ENCODE assay signal across 6 cellular contexts in the genomic region with DNA sequence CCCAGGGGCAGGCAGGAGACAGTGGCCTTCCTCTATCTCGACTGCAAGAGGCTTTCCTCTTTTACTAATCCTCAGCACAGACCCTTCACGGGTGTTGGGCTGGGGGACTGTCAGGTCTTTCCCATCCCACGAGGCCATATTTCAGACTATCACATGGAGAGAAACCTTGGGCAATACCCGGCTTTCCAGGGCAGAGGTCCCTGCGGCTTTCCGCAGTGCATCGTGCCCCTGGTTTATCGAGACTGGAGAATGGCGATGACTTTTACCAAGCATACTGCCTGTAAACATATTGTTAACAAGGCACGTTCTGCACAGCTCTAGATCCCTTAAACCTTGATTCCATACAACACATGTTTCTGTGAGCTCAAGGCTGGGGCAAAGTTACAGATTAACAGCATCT. TPM values are rescaled to one million over a fixed set of nuclear protein-coding genes. Genes with fewer than 3 reads are reported as not detected.
DNase-seq lines count a peak whose midpoint lies in the region; ATAC-seq, FAIRE-seq and TF ChIP-seq lines count a peak whose summit lies in the region.
"Not testable (repeated sequence)": the region's sequence is repeated elsewhere in the genome, so short reads cannot be mapped to it uniquely, and the experiment has no call there.
"Had no signal": no experiment of that assay in that cellular context is flagged by ENCODE, and none has a peak within 500 bp of the region (broad histone marks: within the 10 kb centered on the region; RNA-seq: fewer than 3 reads in every experiment).

No MANE protein-coding gene starts in this region.

- POLR2A ChIA-PET in OCI-LY7 (lab: Charles Lee): not testable (repeated sequence)
- POLR2A ChIA-PET in HepG2 (lab: Yijun Ruan, JAX): interaction anchor here (1.2 kb wide), 1 partner anchor 36 kb away, joined by 3 read pairs; no protein-coding TSS in a partner anchor

- peak overlapping the region; percentile 92 for H3K4me3 Mint-ChIP-seq in activated T-helper 2 cell treated with anti-CD3 and anti-CD28 coated beads, Interferon-gamma antibody, Interleukin-2, Interleukin-4, amounts not matched to agents 10 μg/mL and 5 μg/mL and 100 μg/mL, durations not matched to agents 14 hours and 24 hours and 36 hours (ENCODE audit: low read depth)
- peak overlapping the region; percentile 99 for H3K4me3 Mint-ChIP-seq in type B pancreatic cell

- FAIRE-seq in HepG2 (lab: Jason Lieb, UNC): peak; percentile 51

- not testable (repeated sequence) for ATAC-seq in HepG2

- in situ Hi-C loops in HepG2 (cut with HindIII; ENCODE audit: extremely low pct_ligation_motif_present, low pct_unique_long_range_greater_than_20kb): not testable (repeated sequence)

- not testable (repeated sequence) for H3K4me2 ChIP-seq in OCI-LY7 (ENCODE audit: low read length)
- H3K4me2 ChIP-seq in HepG2 (ENCODE audit: low read depth, low read length): 0 out of 2 replicates have a peak overlapping the region, but pooled peaks have one; percentile 8

- H3K36me3 ChIP-seq in OCI-LY7 (ENCODE audit: insufficient read depth, low read length): peaks cover 27% of the 10 kb centered on the region; the same call in 1 of the 2 replicates
- peaks cover 25 to 34% of the 10 kb centered on the region in 2 experiments for H3K36me3 ChIP-seq in HepG2 (replicated peaks in 1 of 2; ENCODE audit: control insufficient read depth in 1 of 2, insufficient read depth in 2 of 2, low read length in 2 of 2)

- TF ChIP-seq CTCF in OCI-LY7 (conservative IDR thresholded peaks at IDR 0.05; ENCODE audit: low read length); HepG2 (CRISPR knock-in tag; IDR thresholded peaks at IDR 0.05); type B pancreatic cell (conservative IDR thresholded peaks at IDR 0.05): not testable (repeated sequence)

- TSS peak; percentile 58 for BruUV-seq in OCI-LY7 (replicated peaks; lab: Mats Ljungman, UMichigan)
- TSS peak; percentile 52 for BruUV-seq in HepG2 (replicated peaks; lab: Mats Ljungman, UMichigan)

- H3K27ac Mint-ChIP-seq in activated T-helper 2 cell treated with anti-CD3 and anti-CD28 coated beads, Interferon-gamma antibody, Interleukin-2, Interleukin-4, amounts not matched to agents 10 μg/mL and 5 μg/mL and 100 μg/mL, durations not matched to agents 14 hours and 24 hours and 36 hours; type B pancreatic cell: not testable (repeated sequence)

- H3K4me1 Mint-ChIP-seq in activated T-helper 2 cell treated with anti-CD3 and anti-CD28 coated beads, Interferon-gamma antibody, Interleukin-2, Interleukin-4, amounts not matched to agents 10 μg/mL and 5 μg/mL and 100 μg/mL, durations not matched to agents 14 hours and 24 hours and 36 hours (ENCODE audit: low read depth): not testable (repeated sequence)
- peaks cover 19% of the 10 kb centered on the region for H3K4me1 Mint-ChIP-seq in type B pancreatic cell (ENCODE audit: unreplicated experiment)

- not testable (repeated sequence) for H3K27me3 Mint-ChIP-seq in activated T-helper 2 cell treated with anti-CD3 and anti-CD28 coated beads, Interferon-gamma antibody, Interleukin-2, Interleukin-4, amounts not matched to agents 10 μg/mL and 5 μg/mL and 100 μg/mL, durations not matched to agents 14 hours and 24 hours and 36 hours (ENCODE audit: low read depth); type B pancreatic cell

- not testable (repeated sequence) for H3K4me3 ChIP-seq in OCI-LY7 (ENCODE audit: low read depth, low read length, poor library complexity, severe bottlenecking); HepG2 (replicated peaks in 1 of 3; ENCODE audit: insufficient read depth in 1 of 3, low read depth in 2 of 3, low read length in 3 of 3)

- TF ChIP-seq EP300 in HepG2 (IDR thresholded peaks at IDR 0.05; ENCODE audit: low read depth in 2 of 2, low read length in 2 of 2); HepG2 (CRISPR knock-in tag; IDR thresholded peaks at IDR 0.05; ENCODE audit: borderline replicate concordance): not testable (repeated sequence)

- CTCF ChIA-PET in OCI-LY7 (lab: Charles Lee; ENCODE audit: unreplicated experiment): interaction anchor here (0.5 kb wide), 1 partner anchor 63 kb away, joined by 3 read pairs; no protein-coding TSS in a partner anchor
- CTCF ChIA-PET in HepG2 (lab: Yijun Ruan, JAX; ENCODE audit: low intra/inter-chr PET ratio, low total read pairs): not testable (repeated sequence)

- H3K9me3 ChIP-seq in OCI-LY7 (ENCODE audit: low read length); HepG2 (ENCODE audit: low read length): not testable (repeated sequence)

- not testable (repeated sequence) for H3K9ac ChIP-seq in HepG2 (ENCODE audit: insufficient read depth, low read depth, low read length)

- H3K36me3 Mint-ChIP-seq in activated T-helper 2 cell treated with anti-CD3 and anti-CD28 coated beads, Interferon-gamma antibody, Interleukin-2, Interleukin-4, amounts not matched to agents 10 μg/mL and 5 μg/mL and 100 μg/mL, durations not matched to agents 14 hours and 24 hours and 36 hours (ENCODE audit: low read depth): peaks cover 14% of the 10 kb centered on the region
- H3K36me3 Mint-ChIP-seq in type B pancreatic cell: not testable (repeated sequence)

- H3K9me3 Mint-ChIP-seq in activated T-helper 2 cell treated with anti-CD3 and anti-CD28 coated beads, Interferon-gamma antibody, Interleukin-2, Interleukin-4, amounts not matched to agents 10 μg/mL and 5 μg/mL and 100 μg/mL, durations not matched to agents 14 hours and 24 hours and 36 hours; type B pancreatic cell: not testable (repeated sequence)

- intact Hi-C loops in OCI-LY7 (cut with micrococcal nuclease; ENCODE audit: unreplicated experiment); activated T-helper 2 cell treated with anti-CD3 and anti-CD28 coated beads, Interferon-gamma antibody, Interleukin-2, Interleukin-4, amounts not matched to agents 10 μg/mL and 5 μg/mL and 100 μg/mL, durations not matched to agents 14 hours and 24 hours and 36 hours (cut with micrococcal nuclease); HepG2 (cut with micrococcal nuclease; ENCODE audit: unreplicated experiment): not testable (repeated sequence)

- not testable (repeated sequence) for H3K27ac ChIP-seq in OCI-LY7 (ENCODE audit: low read depth, low read length, poor library complexity, severe bottlenecking); HepG2 (ENCODE audit: extremely low read length, insufficient read depth, low read length)

- not testable (repeated sequence) for TF ChIP-seq RAD21 in HepG2 (CRISPR knock-in tag; IDR thresholded peaks at IDR 0.05)

- peaks cover 11% of the 10 kb centered on the region for H3K4me1 ChIP-seq in OCI-LY7 (ENCODE audit: insufficient read depth, low read length, poor library complexity, severe bottlenecking)
- peaks cover 31% of the 10 kb centered on the region for H3K4me1 ChIP-seq in HepG2 (ENCODE audit: insufficient read depth, low read length)

- H4K20me1 ChIP-seq in OCI-LY7 (ENCODE audit: insufficient read depth, low read length); HepG2 (ENCODE audit: insufficient read depth, low read length): not testable (repeated sequence)

- not testable (repeated sequence) for H2AFZ ChIP-seq in OCI-LY7 (ENCODE audit: low read length); HepG2 (ENCODE audit: low read length)

- peaks cover 13% of the 10 kb centered on the region; the same call in 1 of the 2 replicates for H3K79me2 ChIP-seq in OCI-LY7 (ENCODE audit: insufficient read depth, low read depth, low read length)
- H3K79me2 ChIP-seq in HepG2 (ENCODE audit: insufficient read depth, low read length): peaks cover 17% of the 10 kb centered on the region

- H3K9me2 ChIP-seq in OCI-LY7 (ENCODE audit: insufficient read depth, low read length): not testable (repeated sequence)

- TF ChIP-seq POLR2A in HepG2 (IDR thresholded peaks at IDR 0.05; ENCODE audit: insufficient read depth in 1 of 2, low read depth in 2 of 2, low read length in 2 of 2): not testable (repeated sequence)

- DNase-seq in OCI-LY7 (ENCODE audit: low spot score); activated T-helper 2 cell treated with anti-CD3 and anti-CD28 coated beads, Interferon-gamma antibody, Interleukin-2, Interleukin-4, amounts not matched to agents 10 μg/mL and 5 μg/mL and 100 μg/mL, durations not matched to agents 14 hours and 24 hours and 36 hours (ENCODE audit: low spot score); HepG2 (ENCODE audit: low spot score); type B pancreatic cell (ENCODE audit: extremely low spot score, unreplicated experiment): not testable (repeated sequence)

- 84% methylated on average over 10 of the region's 10 CpGs for WGBS in HepG2 (ENCODE audit: low lambda C conversion rate)

- H3K27me3 ChIP-seq in HepG2 (ENCODE audit: control insufficient read depth in 1 of 2, insufficient read depth in 2 of 2, low read length in 2 of 2): not testable (repeated sequence)

RNA-seq across cellular contexts. Expression of gene RTEL1, which starts 2.1 kb away (rescaled TPM):
- total RNA-seq in OCI-LY7 (2014; rRNA removed; shearing (Covaris generic)): 20.0 and 22.5 TPM in 2 replicates
- total RNA-seq in OCI-LY7 (2022) (47.2 and 55.0 TPM in 2 replicates), HepG2 (2016; rRNA removed; fragmentation: Illumina TruSeq; extraction: Trizol) (10.9 and 21.8 TPM in 2 replicates), type B pancreatic cell (ENCODE audit: low replicate concordance) (20.7 and 39.2 TPM in 2 replicates)
- total RNA-seq in activated T-helper 2 cell treated with anti-CD3 and anti-CD28 coated beads, Interferon-gamma antibody, Interleukin-2, Interleukin-4, amounts not matched to agents 10 μg/mL and 5 μg/mL and 100 μg/mL, durations not matched to agents 14 hours and 24 hours and 36 hours: 44.0 and 46.9 TPM in 2 replicates
- total RNA-seq in HepG2 (2016; cell fraction: cytosol; rRNA removed; fragmentation: Illumina TruSeq; extraction: Trizol; ENCODE audit: low read depth): 1.6 and 2.4 TPM in 2 replicates
- 8.3 and 23.6 TPM in 2 replicates for total RNA-seq in HepG2 (2016; cell fraction: insoluble cytoplasmic fraction; rRNA removed; fragmentation: Illumina TruSeq; extraction: Trizol)
- total RNA-seq in HepG2 (2016; cell fraction: membrane; rRNA removed; fragmentation: Illumina TruSeq; extraction: Trizol): 4.7 and 6.3 TPM in 2 replicates
- 34.3 and 37.2 TPM in 2 replicates for total RNA-seq in HepG2 (2016; cell fraction: nucleus; rRNA removed; fragmentation: Illumina TruSeq; extraction: Trizol)
- 29.5 and 36.4 TPM in 2 replicates for polyA plus RNA-seq in HepG2 (2011; rRNA removed)
- 3.8 and 9.1 TPM in 2 replicates for polyA plus RNA-seq in HepG2 (2011; cell fraction: cytosol; rRNA removed)
- 268 and 385 TPM in 2 replicates for polyA plus RNA-seq in HepG2 (2011; cell fraction: nucleus; rRNA removed)
- polyA plus RNA-seq in HepG2 (2012): 16.7 and 17.6 TPM in 2 replicates
- polyA plus RNA-seq in HepG2 (2016; cell fraction: cytosol; fragmentation: Illumina TruSeq; extraction: Trizol; ENCODE audit: low read depth): 1.9 TPM in 2 replicates
- 8.6 and 15.7 TPM in 2 replicates for polyA plus RNA-seq in HepG2 (2016; cell fraction: insoluble cytoplasmic fraction; fragmentation: Illumina TruSeq; extraction: Trizol; ENCODE audit: low read depth)
- polyA plus RNA-seq in HepG2 (2016; cell fraction: membrane; fragmentation: Illumina TruSeq; extraction: Trizol; ENCODE audit: low read depth): 4.9 and 5.5 TPM in 2 replicates
- 117 and 129 TPM in 2 replicates for polyA plus RNA-seq in HepG2 (2016; cell fraction: nucleus; fragmentation: Illumina TruSeq; extraction: Trizol; ENCODE audit: insufficient read depth, low read depth)
- 47.6 and 86.8 TPM in 2 replicates for polyA minus RNA-seq in HepG2 (2011; rRNA and poly(A)+ RNA removed; ENCODE audit: low replicate concordance)
- polyA minus RNA-seq in HepG2 (2011; cell fraction: cytosol; rRNA and poly(A)+ RNA removed): 5.5 and 5.7 TPM in 2 replicates
- 78.0 and 85.2 TPM in 2 replicates for polyA minus RNA-seq in HepG2 (2011; cell fraction: nucleus; rRNA and poly(A)+ RNA removed)

RNA-seq across cellular contexts. Expression of gene STMN3, which starts 7.0 kb away (rescaled TPM):
- total RNA-seq in OCI-LY7 (2014; rRNA removed; shearing (Covaris generic)): 4.0 and 6.7 TPM in 2 replicates
- total RNA-seq in OCI-LY7 (2022): 6.7 and 7.5 TPM in 2 replicates
- 6.5 and 7.1 TPM in 2 replicates for total RNA-seq in activated T-helper 2 cell treated with anti-CD3 and anti-CD28 coated beads, Interferon-gamma antibody, Interleukin-2, Interleukin-4, amounts not matched to agents 10 μg/mL and 5 μg/mL and 100 μg/mL, durations not matched to agents 14 hours and 24 hours and 36 hours
- 28.1 and 48.3 TPM in 2 replicates for total RNA-seq in HepG2 (2016; rRNA removed; fragmentation: Illumina TruSeq; extraction: Trizol)
- 9.7 and 10.6 TPM in 2 replicates for total RNA-seq in HepG2 (2016; cell fraction: cytosol; rRNA removed; fragmentation: Illumina TruSeq; extraction: Trizol; ENCODE audit: low read depth)
- total RNA-seq in HepG2 (2016; cell fraction: insoluble cytoplasmic fraction; rRNA removed; fragmentation: Illumina TruSeq; extraction: Trizol): 26.7 and 50.6 TPM in 2 replicates
- total RNA-seq in HepG2 (2016; cell fraction: membrane; rRNA removed; fragmentation: Illumina TruSeq; extraction: Trizol): 20.0 and 20.9 TPM in 2 replicates
- 36.8 and 43.1 TPM in 2 replicates for total RNA-seq in HepG2 (2016; cell fraction: nucleus; rRNA removed; fragmentation: Illumina TruSeq; extraction: Trizol)
- polyA plus RNA-seq in HepG2 (2011; rRNA removed): 21.0 and 28.5 TPM in 2 replicates
- polyA plus RNA-seq in HepG2 (2011; cell fraction: cytosol; rRNA removed): 22.7 and 33.5 TPM in 2 replicates
- 98.2 and 123 TPM in 2 replicates for polyA plus RNA-seq in HepG2 (2011; cell fraction: nucleus; rRNA removed)
- 13.1 and 18.3 TPM in 2 replicates for polyA plus RNA-seq in HepG2 (2012)
- polyA plus RNA-seq in HepG2 (2016; cell fraction: cytosol; fragmentation: Illumina TruSeq; extraction: Trizol; ENCODE audit: low read depth): 10.7 and 12.2 TPM in 2 replicates
- 28.3 and 29.5 TPM in 2 replicates for polyA plus RNA-seq in HepG2 (2016; cell fraction: insoluble cytoplasmic fraction; fragmentation: Illumina TruSeq; extraction: Trizol; ENCODE audit: low read depth)
- 16.2 and 16.7 TPM in 2 replicates for polyA plus RNA-seq in HepG2 (2016; cell fraction: membrane; fragmentation: Illumina TruSeq; extraction: Trizol; ENCODE audit: low read depth)
- 84.0 and 90.0 TPM in 2 replicates for polyA plus RNA-seq in HepG2 (2016; cell fraction: nucleus; fragmentation: Illumina TruSeq; extraction: Trizol; ENCODE audit: insufficient read depth, low read depth)
- polyA minus RNA-seq in HepG2 (2011; rRNA and poly(A)+ RNA removed; ENCODE audit: low replicate concordance): 1.7 and 23.2 TPM in 2 replicates
- 8.5 and 11.0 TPM in 2 replicates for polyA minus RNA-seq in HepG2 (2011; cell fraction: cytosol; rRNA and poly(A)+ RNA removed)
- 3.3 and 5.6 TPM in 2 replicates for polyA minus RNA-seq in HepG2 (2011; cell fraction: nucleus; rRNA and poly(A)+ RNA removed)
- total RNA-seq in type B pancreatic cell (ENCODE audit: low replicate concordance): 38.9 and 40.8 TPM in 2 replicates
- total RNA-seq: bronchial epithelial cell had no signal

RNA-seq across cellular contexts. Expression of gene GMEB2, which starts 33.3 kb away (rescaled TPM):
- 14.3 and 15.6 TPM in 2 replicates for total RNA-seq in OCI-LY7 (2014; rRNA removed; shearing (Covaris generic))
- total RNA-seq in OCI-LY7 (2022): 15.0 and 15.6 TPM in 2 replicates
- total RNA-seq in activated T-helper 2 cell treated with anti-CD3 and anti-CD28 coated beads, Interferon-gamma antibody, Interleukin-2, Interleukin-4, amounts not matched to agents 10 μg/mL and 5 μg/mL and 100 μg/mL, durations not matched to agents 14 hours and 24 hours and 36 hours: 12.4 and 13.6 TPM in 2 replicates
- 11.6 and 12.4 TPM in 2 replicates for total RNA-seq in HepG2 (2016; rRNA removed; fragmentation: Illumina TruSeq; extraction: Trizol)
- total RNA-seq in HepG2 (2016; cell fraction: cytosol; rRNA removed; fragmentation: Illumina TruSeq; extraction: Trizol; ENCODE audit: low read depth): 2.2 and 2.3 TPM in 2 replicates
- 9.6 and 12.4 TPM in 2 replicates for total RNA-seq in HepG2 (2016; cell fraction: insoluble cytoplasmic fraction; rRNA removed; fragmentation: Illumina TruSeq; extraction: Trizol)
- total RNA-seq in HepG2 (2016; cell fraction: membrane; rRNA removed; fragmentation: Illumina TruSeq; extraction: Trizol): 6.9 and 7.8 TPM in 2 replicates
- total RNA-seq in HepG2 (2016; cell fraction: nucleus; rRNA removed; fragmentation: Illumina TruSeq; extraction: Trizol): 7.8 and 10.3 TPM in 2 replicates
- 10.6 and 11.5 TPM in 2 replicates for polyA plus RNA-seq in HepG2 (2011; rRNA removed)
- polyA plus RNA-seq in HepG2 (2011; cell fraction: cytosol; rRNA removed): 8.5 and 9.9 TPM in 2 replicates
- polyA plus RNA-seq in HepG2 (2011; cell fraction: nucleus; rRNA removed): 20.2 and 24.4 TPM in 2 replicates
- polyA plus RNA-seq in HepG2 (2012): 6.9 and 8.7 TPM in 2 replicates
- 1.5 TPM in 2 replicates for polyA plus RNA-seq in HepG2 (2016; cell fraction: cytosol; fragmentation: Illumina TruSeq; extraction: Trizol; ENCODE audit: low read depth)
- 9.6 and 12.8 TPM in 2 replicates for polyA plus RNA-seq in HepG2 (2016; cell fraction: insoluble cytoplasmic fraction; fragmentation: Illumina TruSeq; extraction: Trizol; ENCODE audit: low read depth)
- polyA plus RNA-seq in HepG2 (2016; cell fraction: membrane; fragmentation: Illumina TruSeq; extraction: Trizol; ENCODE audit: low read depth): 3.9 and 4.4 TPM in 2 replicates
- polyA plus RNA-seq in HepG2 (2016; cell fraction: nucleus; fragmentation: Illumina TruSeq; extraction: Trizol; ENCODE audit: insufficient read depth, low read depth): 17.0 TPM in 2 replicates
- 9.4 and 15.1 TPM in 2 replicates for polyA minus RNA-seq in HepG2 (2011; rRNA and poly(A)+ RNA removed; ENCODE audit: low replicate concordance)
- 6.5 and 6.7 TPM in 2 replicates for polyA minus RNA-seq in HepG2 (2011; cell fraction: cytosol; rRNA and poly(A)+ RNA removed)
- 5.6 and 6.2 TPM in 2 replicates for polyA minus RNA-seq in HepG2 (2011; cell fraction: nucleus; rRNA and poly(A)+ RNA removed)
- total RNA-seq in type B pancreatic cell (ENCODE audit: low replicate concordance): 11.9 and 13.9 TPM in 2 replicates

RNA-seq across cellular contexts. Expression of gene TNFRSF6B, which starts 36.3 kb away (rescaled TPM):
- total RNA-seq in OCI-LY7 (2014; rRNA removed; shearing (Covaris generic)): 1.4 and 6.6 TPM in 2 replicates
- total RNA-seq in OCI-LY7 (2022) (1.0 TPM in 1 of 2 replicates, not detected in the other), HepG2 (2016; rRNA removed; fragmentation: Illumina TruSeq; extraction: Trizol) (not detected in 2 replicates), type B pancreatic cell (ENCODE audit: low replicate concordance) (not detected in 2 replicates)
- total RNA-seq in activated T-helper 2 cell treated with anti-CD3 and anti-CD28 coated beads, Interferon-gamma antibody, Interleukin-2, Interleukin-4, amounts not matched to agents 10 μg/mL and 5 μg/mL and 100 μg/mL, durations not matched to agents 14 hours and 24 hours and 36 hours: not detected in 2 replicates
- not detected in 2 replicates for total RNA-seq in HepG2 (2016; cell fraction: cytosol; rRNA removed; fragmentation: Illumina TruSeq; extraction: Trizol; ENCODE audit: low read depth)
- total RNA-seq in HepG2 (2016; cell fraction: insoluble cytoplasmic fraction; rRNA removed; fragmentation: Illumina TruSeq; extraction: Trizol): not detected in 2 replicates
- total RNA-seq in HepG2 (2016; cell fraction: membrane; rRNA removed; fragmentation: Illumina TruSeq; extraction: Trizol): not detected in 2 replicates
- total RNA-seq in HepG2 (2016; cell fraction: nucleus; rRNA removed; fragmentation: Illumina TruSeq; extraction: Trizol): not detected in 2 replicates
- polyA plus RNA-seq in HepG2 (2011; rRNA removed): 0.24 and 0.86 TPM in 2 replicates
- polyA plus RNA-seq in HepG2 (2011; cell fraction: cytosol; rRNA removed): 0.45 and 1.3 TPM in 2 replicates
- 22.5 and 36.0 TPM in 2 replicates for polyA plus RNA-seq in HepG2 (2011; cell fraction: nucleus; rRNA removed)
- 0.55 TPM in 1 of 2 replicates, not detected in the other for polyA plus RNA-seq in HepG2 (2012)
- 0.45 and 0.48 TPM in 2 replicates for polyA plus RNA-seq in HepG2 (2016; cell fraction: cytosol; fragmentation: Illumina TruSeq; extraction: Trizol; ENCODE audit: low read depth)
- 0.32 TPM in 1 of 2 replicates, not detected in the other for polyA plus RNA-seq in HepG2 (2016; cell fraction: insoluble cytoplasmic fraction; fragmentation: Illumina TruSeq; extraction: Trizol; ENCODE audit: low read depth)
- polyA plus RNA-seq in HepG2 (2016; cell fraction: membrane; fragmentation: Illumina TruSeq; extraction: Trizol; ENCODE audit: low read depth): 0.37 and 0.71 TPM in 2 replicates
- polyA plus RNA-seq in HepG2 (2016; cell fraction: nucleus; fragmentation: Illumina TruSeq; extraction: Trizol; ENCODE audit: insufficient read depth, low read depth): not detected in 2 replicates
- polyA minus RNA-seq in HepG2 (2011; rRNA and poly(A)+ RNA removed; ENCODE audit: low replicate concordance): not detected in 2 replicates
- polyA minus RNA-seq in HepG2 (2011; cell fraction: cytosol; rRNA and poly(A)+ RNA removed): not detected in 2 replicates
- not detected in 2 replicates for polyA minus RNA-seq in HepG2 (2011; cell fraction: nucleus; rRNA and poly(A)+ RNA removed)
- total RNA-seq: activated naive CD4-positive, alpha-beta T cell treated with anti-CD3 and anti-CD28 coated beads, Interleukin-2, amount 50 U/mL, for 72 hours had no signal

RNA-seq across cellular contexts. Expression of gene ARFRP1, which starts 47.6 kb away (rescaled TPM):
- 47.9 and 53.3 TPM in 2 replicates for total RNA-seq in OCI-LY7 (2014; rRNA removed; shearing (Covaris generic))
- total RNA-seq in OCI-LY7 (2022): 82.1 and 85.6 TPM in 2 replicates
- total RNA-seq in activated T-helper 2 cell treated with anti-CD3 and anti-CD28 coated beads, Interferon-gamma antibody, Interleukin-2, Interleukin-4, amounts not matched to agents 10 μg/mL and 5 μg/mL and 100 μg/mL, durations not matched to agents 14 hours and 24 hours and 36 hours: 59.0 and 59.1 TPM in 2 replicates
- total RNA-seq in HepG2 (2016; rRNA removed; fragmentation: Illumina TruSeq; extraction: Trizol): 33.7 and 51.1 TPM in 2 replicates
- 9.6 and 11.5 TPM in 2 replicates for total RNA-seq in HepG2 (2016; cell fraction: cytosol; rRNA removed; fragmentation: Illumina TruSeq; extraction: Trizol; ENCODE audit: low read depth)
- 31.8 and 53.2 TPM in 2 replicates for total RNA-seq in HepG2 (2016; cell fraction: insoluble cytoplasmic fraction; rRNA removed; fragmentation: Illumina TruSeq; extraction: Trizol)
- 22.2 and 23.1 TPM in 2 replicates for total RNA-seq in HepG2 (2016; cell fraction: membrane; rRNA removed; fragmentation: Illumina TruSeq; extraction: Trizol)
- 37.5 and 46.0 TPM in 2 replicates for total RNA-seq in HepG2 (2016; cell fraction: nucleus; rRNA removed; fragmentation: Illumina TruSeq; extraction: Trizol)
- polyA plus RNA-seq in HepG2 (2011; rRNA removed): 32.0 and 42.8 TPM in 2 replicates
- 48.5 and 49.6 TPM in 2 replicates for polyA plus RNA-seq in HepG2 (2011; cell fraction: cytosol; rRNA removed)
- polyA plus RNA-seq in HepG2 (2011; cell fraction: nucleus; rRNA removed): 123 and 125 TPM in 2 replicates
- 26.6 and 30.7 TPM in 2 replicates for polyA plus RNA-seq in HepG2 (2012)
- 8.8 and 9.1 TPM in 2 replicates for polyA plus RNA-seq in HepG2 (2016; cell fraction: cytosol; fragmentation: Illumina TruSeq; extraction: Trizol; ENCODE audit: low read depth)
- polyA plus RNA-seq in HepG2 (2016; cell fraction: insoluble cytoplasmic fraction; fragmentation: Illumina TruSeq; extraction: Trizol; ENCODE audit: low read depth): 30.0 and 34.6 TPM in 2 replicates
- 12.6 and 13.5 TPM in 2 replicates for polyA plus RNA-seq in HepG2 (2016; cell fraction: membrane; fragmentation: Illumina TruSeq; extraction: Trizol; ENCODE audit: low read depth)
- 86.0 and 91.0 TPM in 2 replicates for polyA plus RNA-seq in HepG2 (2016; cell fraction: nucleus; fragmentation: Illumina TruSeq; extraction: Trizol; ENCODE audit: insufficient read depth, low read depth)
- 28.5 and 35.1 TPM in 2 replicates for polyA minus RNA-seq in HepG2 (2011; rRNA and poly(A)+ RNA removed; ENCODE audit: low replicate concordance)
- polyA minus RNA-seq in HepG2 (2011; cell fraction: cytosol; rRNA and poly(A)+ RNA removed): 10.4 and 12.4 TPM in 2 replicates
- 55.9 and 67.1 TPM in 2 replicates for polyA minus RNA-seq in HepG2 (2011; cell fraction: nucleus; rRNA and poly(A)+ RNA removed)
- 37.2 and 45.0 TPM in 2 replicates for total RNA-seq in type B pancreatic cell (ENCODE audit: low replicate concordance)
